In genomic region chr2:67802296-67802695, GRCh38 we compare ENCODE assay signal across 19 cellular contexts.
DNase-seq lines count a peak whose midpoint lies in the region; ATAC-seq and TF ChIP-seq lines count a peak whose summit lies in the region.
"Had no signal": no experiment of that assay in that cellular context is flagged by ENCODE, and none has a peak within 500 bp of the region (broad histone marks: within the 10 kb centered on the region; RNA-seq: fewer than 3 reads in every experiment).

No MANE protein-coding gene starts in this region.

- no peak overlapping the region for H3K4me2 ChIP-seq in Karpas-422 (ENCODE audit: low read depth, low read length, poor library complexity, severe bottlenecking)
- H3K4me2 ChIP-seq: BLaER1 had no signal

- no peaks in the 10 kb centered on the region for H3K79me2 ChIP-seq in Karpas-422 (ENCODE audit: low read length)

- H2AFZ ChIP-seq in Karpas-422 (ENCODE audit: low read length): peak overlapping the region; percentile 58

- no peaks in the 10 kb centered on the region for H3K27me3 ChIP-seq in Karpas-422 (ENCODE audit: low read length)
- H3K27me3 ChIP-seq in brain microvascular endothelial cell (replicated peaks): no peaks in the 10 kb centered on the region
- H3K27me3 ChIP-seq: BLaER1 had no signal

- no peaks in the 10 kb centered on the region for H3K9me2 ChIP-seq in Karpas-422 (replicated peaks; ENCODE audit: insufficient read depth, low read length)

- H3K4me3 ChIP-seq in Karpas-422 (ENCODE audit: low read length) (no peak overlapping the region), brain microvascular endothelial cell (ENCODE audit: low read depth, low read length) (no peak overlapping the region)
- H3K4me3 ChIP-seq: BLaER1, HAP-1 had no signal

- H4K20me1 ChIP-seq in Karpas-422 (ENCODE audit: insufficient read depth, low read depth, low read length): no peaks in the 10 kb centered on the region
- H4K20me1 ChIP-seq: BLaER1 had no signal

- H3K27ac ChIP-seq in Karpas-422 (ENCODE audit: low read length): peak overlapping the region; percentile 18; the same call in 1 of the 2 replicates
- no peak overlapping the region for H3K27ac ChIP-seq in brain microvascular endothelial cell
- H3K27ac ChIP-seq: 22Rv1, BLaER1, C4-2B had no signal

- H3K4me1 ChIP-seq in Karpas-422 (ENCODE audit: low read length): peaks cover 43% of the 10 kb centered on the region
- H3K4me1 ChIP-seq: BLaER1, Caco-2, HAP-1 had no signal

- in situ Hi-C loops in brain microvascular endothelial cell (cut with HindIII; ENCODE audit: low pct_ligation_motif_present, low sequenced_read_pairs): no loop called here

- no peak for ATAC-seq in HG02763 (IDR thresholded peaks at IDR 0.05; ENCODE audit: unreplicated experiment)
- ATAC-seq: CD8-positive, alpha-beta T cell had no signal

- peaks cover 11% of the 10 kb centered on the region for H3K9me3 ChIP-seq in Karpas-422 (ENCODE audit: low read length)
- H3K9me3 ChIP-seq: HAP-1 had no signal

- no peak overlapping the region for H3K9ac ChIP-seq in Karpas-422 (ENCODE audit: low read length)
- H3K9ac ChIP-seq: BLaER1 had no signal

- DNase-seq in EH (ENCODE audit: low read depth) (peak; percentile 41), Karpas-422 (no peak), kidney glomerular epithelial cell (lab: John Stamatoyannopoulos, UW) (peak; percentile 10), brain microvascular endothelial cell (no peak)
- DNase-seq in activated CD4-positive, alpha-beta T cell treated with anti-CD3 and anti-CD28 coated beads, Interleukin-2, amount 50 U/mL, for 1 hour: no peak
- DNase-seq: Caco-2; CD4-positive, CD25-positive, alpha-beta regulatory T cell; CD8-positive, alpha-beta T cell; DMS153; DND-41; EL; GDM1; GOT3; HFFc6 had no signal

- H3K36me3 ChIP-seq in Karpas-422 (ENCODE audit: insufficient read depth, low read length) (peaks cover 4% of the 10 kb centered on the region; the same call in 1 of the 2 replicates), brain microvascular endothelial cell (replicated peaks) (no peaks in the 10 kb centered on the region)
- H3K36me3 ChIP-seq: BLaER1, HAP-1 had no signal

- no peak for TF ChIP-seq CTCF in brain microvascular endothelial cell (IDR thresholded peaks at IDR 0.05; ENCODE audit: low read depth, low read length, missing control alignments)

Comparison
In these comparisons a context has a peak if more than half of its experiments do, and no peak if none do; other contexts are left out.
1. DNase-seq: peak in EH (single experiment) and kidney glomerular epithelial cell (single experiment); none in Karpas-422 (single experiment), activated CD4-positive, alpha-beta T cell treated with anti-CD3 and anti-CD28 coated beads, Interleukin-2, amount 50 U/mL, for 1 hour (single experiment) and brain microvascular endothelial cell (single experiment).